16 cellular contexts compared by ENCODE assay signal in genomic region chr3:177119829-177120228, GRCh38.
"Had no signal": no experiment of that assay in that cellular context is flagged by ENCODE, and none has a peak within 500 bp of the region (broad histone marks: within the 10 kb centered on the region; RNA-seq: fewer than 3 reads in every experiment).

No MANE protein-coding gene starts in this region.

- H3K27me3 Mint-ChIP-seq: stimulated activated naive CD8-positive, alpha-beta T cell treated with anti-CD3 and anti-CD28 coated beads, Interleukin-15, Interleukin-2, amounts not matched to agents 100 ng/mL and 50 ng/mL, for 24 hours had no signal

- H3K9me3 ChIP-seq: esophagus squamous epithelium, prostate gland, suprapubic skin had no signal

- DNase-seq: activated CD4-positive, CD25-positive, alpha-beta regulatory T cell treated with anti-CD3 and anti-CD28 coated beads, Interleukin-2, amount 50 U/mL, for 72 hours; activated effector memory CD4-positive, alpha-beta T cell treated with Interleukin-2 at 50 U/mL for 16 hours; activated T-cell treated with anti-CD3 and anti-CD28 coated beads for 4 hours; esophagus squamous epithelium; hippocampal formation; kidney; left ventricle myocardium superior; mesenchymal stem cell; right cardiac atrium; T-helper 9 cell; trophoblast cell had no signal

- H3K4me3 Mint-ChIP-seq: stimulated activated naive CD8-positive, alpha-beta T cell treated with anti-CD3 and anti-CD28 coated beads, Interleukin-15, Interleukin-2, amounts not matched to agents 100 ng/mL and 50 ng/mL, for 24 hours had no signal

- ATAC-seq: activated naive CD4-positive, alpha-beta T cell treated with anti-CD3 and anti-CD28 coated beads, Interleukin-2, amount 50 U/mL, for 72 hours; left ventricle myocardium superior; right cardiac atrium had no signal

- FAIRE-seq: endothelial cell of umbilical vein, kidney had no signal
